Comparison of ENCODE assay signal across 1 cellular context in genomic region chr21:46304955-46305354, GRCh38.
A peak's percentile ranks its signal among the peaks of the same experiment; 100 is the strongest.
TF ChIP-seq lines count a peak whose summit lies in the region.

No MANE protein-coding gene starts in this region.

TF ChIP-seq in K562, 482 proteins besides CTCF, POLR2A, EP300 and RAD21 (continued from another document and continues in another):
- TF ChIP-seq DNMT1 (IDR thresholded peaks at IDR 0.05): no peak
- no peak for TF ChIP-seq ZNF609 (CRISPR knock-in tag; IDR thresholded peaks at IDR 0.05; ENCODE audit: borderline replicate concordance)
- no peak for TF ChIP-seq IRF1 (CRISPR knock-in tag; IDR thresholded peaks at IDR 0.05; ENCODE audit: borderline replicate concordance)
- TF ChIP-seq POLR2G (IDR thresholded peaks at IDR 0.05; ENCODE audit: low read depth, low read length): no peak
- TF ChIP-seq SREBF1 (IDR thresholded peaks at IDR 0.05; ENCODE audit: borderline replicate concordance, low read depth, low read length): no peak
- TF ChIP-seq USF1 (CRISPR knock-in tag; IDR thresholded peaks at IDR 0.05): no peak
- TF ChIP-seq SNAPC5 (CRISPR knock-in tag; IDR thresholded peaks at IDR 0.05): no peak
- no peak for TF ChIP-seq ZNF589 (CRISPR knock-in tag; IDR thresholded peaks at IDR 0.05; ENCODE audit: low read depth)
- no peak for TF ChIP-seq DACH1 (IDR thresholded peaks at IDR 0.05; ENCODE audit: partially characterized antibody)
- TF ChIP-seq HMG20A (CRISPR knock-in tag; conservative IDR thresholded peaks at IDR 0.05): no peak
- no peak for TF ChIP-seq ADNP (tag; IDR thresholded peaks at IDR 0.05)
- no peak for TF ChIP-seq TFAM (CRISPR knock-in tag; conservative IDR thresholded peaks at IDR 0.05)
- TF ChIP-seq SREBF2 (CRISPR knock-in tag; IDR thresholded peaks at IDR 0.05): no peak
- TF ChIP-seq ZFPM2 (CRISPR knock-in tag; IDR thresholded peaks at IDR 0.05): no peak
- TF ChIP-seq ATF3 (IDR thresholded peaks at IDR 0.05): peak; percentile 63
- TF ChIP-seq ATF3 (CRISPR knock-in tag; conservative IDR thresholded peaks at IDR 0.05): no peak
- no peak for TF ChIP-seq SRF (CRISPR knock-in tag; IDR thresholded peaks at IDR 0.05)
- TF ChIP-seq SPI1 (IDR thresholded peaks at IDR 0.05; ENCODE audit: borderline replicate concordance, low read depth, low read length): no peak
- 0 out of 4 replicates have a peak, but pooled peaks of 1 of the 2 experiments have one; percentile 38 for TF ChIP-seq RCOR1 (IDR thresholded peaks at IDR 0.05; ENCODE audit: borderline replicate concordance in 1 of 2, low read depth in 2 of 2, low read length in 2 of 2)
- no peak for TF ChIP-seq TEAD4 (IDR thresholded peaks at IDR 0.05; ENCODE audit: low read length)
- no peak for TF ChIP-seq TEAD4 (CRISPR knock-in tag; IDR thresholded peaks at IDR 0.05; ENCODE audit: borderline replicate concordance)
- no peak for TF ChIP-seq NR2C2 (CRISPR knock-in tag; IDR thresholded peaks at IDR 0.05)
- 0 out of 2 replicates have a peak, but pooled peaks have one; percentile 40 for TF ChIP-seq NR2C2 (tag; IDR thresholded peaks at IDR 0.05)
- TF ChIP-seq ZNF707 (CRISPR knock-in tag; conservative IDR thresholded peaks at IDR 0.05): no peak
- no peak for TF ChIP-seq POLR2B (IDR thresholded peaks at IDR 0.05; ENCODE audit: low read depth, partially characterized antibody)
- no peak for TF ChIP-seq MAFF (IDR thresholded peaks at IDR 0.05; ENCODE audit: low read length)
- no peak for TF ChIP-seq THRAP3 (IDR thresholded peaks at IDR 0.05; ENCODE audit: borderline replicate concordance)
- TF ChIP-seq KDM4B (IDR thresholded peaks at IDR 0.05; ENCODE audit: borderline replicate concordance in 2 of 2, low read depth in 1 of 2): no peak
- no peak for TF ChIP-seq ZNF830 (CRISPR knock-in tag; IDR thresholded peaks at IDR 0.05)
- TF ChIP-seq ZHX1 (conservative IDR thresholded peaks at IDR 0.05; ENCODE audit: low read length): no peak
- 0 out of 4 replicates have a peak, but pooled peaks of 1 of the 2 experiments have one; percentile 26 for TF ChIP-seq TEAD1 (CRISPR knock-in tag; IDR thresholded peaks at IDR 0.05)
- no peak for TF ChIP-seq TCF7L2 (IDR thresholded peaks at IDR 0.05; ENCODE audit: low read depth, low read length)
- TF ChIP-seq OTX1 (CRISPR knock-in tag; IDR thresholded peaks at IDR 0.05): 0 out of 2 replicates have a peak, but pooled peaks have one; percentile 6
- no peak for TF ChIP-seq IFI16 (CRISPR knock-in tag; IDR thresholded peaks at IDR 0.05)
- no peak for TF ChIP-seq BRF1 (IDR thresholded peaks at IDR 0.05; ENCODE audit: borderline replicate concordance, extremely low read depth, insufficient read length)
- TF ChIP-seq ILF3 (IDR thresholded peaks at IDR 0.05; ENCODE audit: borderline replicate concordance): no peak
- TF ChIP-seq ATF4 (CRISPR knock-in tag; IDR thresholded peaks at IDR 0.05): no peak
- TF ChIP-seq ZNF184 (CRISPR knock-in tag; IDR thresholded peaks at IDR 0.05): no peak
- peak; percentile 40 for TF ChIP-seq SMARCB1 (IDR thresholded peaks at IDR 0.05; ENCODE audit: insufficient read length, low read depth)
- TF ChIP-seq CBX1 (IDR thresholded peaks at IDR 0.05; ENCODE audit: low read depth): no peak
- TF ChIP-seq GMEB1 (CRISPR knock-in tag; IDR thresholded peaks at IDR 0.05): no peak
- TF ChIP-seq ZFP36 (IDR thresholded peaks at IDR 0.05; ENCODE audit: low read depth, low read length, partially characterized antibody): peak; percentile 63
- TF ChIP-seq RBM25 (IDR thresholded peaks at IDR 0.05; ENCODE audit: low read depth, low read length, severe bottlenecking): no peak
- TF ChIP-seq NR3C1 (CRISPR knock-in tag; IDR thresholded peaks at IDR 0.05): no peak
- TF ChIP-seq ZNF668 (CRISPR knock-in tag; IDR thresholded peaks at IDR 0.05): no peak
- TF ChIP-seq MXI1 (IDR thresholded peaks at IDR 0.05; ENCODE audit: low read depth, low read length): no peak
- TF ChIP-seq JUND (IDR thresholded peaks at IDR 0.05; ENCODE audit: borderline replicate concordance, low read depth, low read length): peak; percentile 76
- TF ChIP-seq JUND (tag; IDR thresholded peaks at IDR 0.05; ENCODE audit: borderline replicate concordance, low read depth, low read length): peak; percentile 67; the same call in 2 of the 3 replicates
- no peak for TF ChIP-seq FOXO4 (CRISPR knock-in tag; IDR thresholded peaks at IDR 0.05)
- TF ChIP-seq PRMT5 (CRISPR knock-in tag; IDR thresholded peaks at IDR 0.05): no peak
- 0 out of 2 replicates have a peak, but pooled peaks have one; percentile 49 for TF ChIP-seq PKNOX1 (IDR thresholded peaks at IDR 0.05)
- no peak for TF ChIP-seq STAT6 (CRISPR knock-in tag; IDR thresholded peaks at IDR 0.05)
- no peak for TF ChIP-seq SMARCE1 (IDR thresholded peaks at IDR 0.05)
